1 cellular context compared by ENCODE assay signal in the genomic region with DNA sequence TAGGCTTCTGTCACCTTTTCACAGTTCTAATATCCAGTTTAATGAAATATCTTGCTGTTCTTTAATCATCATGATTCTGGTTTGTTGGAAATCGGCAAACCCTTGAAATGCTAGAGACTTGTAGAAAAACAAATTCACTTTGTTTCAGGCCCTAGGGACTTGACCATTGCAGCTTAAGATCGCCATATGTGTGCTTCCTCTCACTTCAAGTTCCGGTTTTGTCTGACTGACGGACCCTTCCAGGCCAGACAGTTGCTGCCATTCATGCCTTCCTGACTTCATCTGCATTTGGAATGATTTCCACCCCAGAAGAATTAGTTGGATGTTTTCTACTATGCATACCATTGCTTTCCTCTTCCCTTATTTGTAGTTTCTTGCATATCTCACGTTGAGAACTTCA.
TF ChIP-seq lines count a peak whose summit lies in the region.

No MANE protein-coding gene starts in this region.

TF ChIP-seq in H1, 55 proteins besides CTCF, POLR2A, EP300 and RAD21 (continued from another document):
- TF ChIP-seq JUND (IDR thresholded peaks at IDR 0.05; ENCODE audit: low read length) = no peak
- no peak for TF ChIP-seq CTBP2 (IDR thresholded peaks at IDR 0.05; ENCODE audit: borderline replicate concordance, insufficient read depth, insufficient read length, low read length)
- no peak for TF ChIP-seq KDM5A (IDR thresholded peaks at IDR 0.05; ENCODE audit: low read length)
- no peak for TF ChIP-seq CBX5 (IDR thresholded peaks at IDR 0.05; ENCODE audit: low read depth, low read length)
- no peak for TF ChIP-seq RFX5 (IDR thresholded peaks at IDR 0.05; ENCODE audit: borderline replicate concordance, low read depth, low read length)
- TF ChIP-seq TAF1 (IDR thresholded peaks at IDR 0.05; ENCODE audit: low read depth, low read length) = no peak
- no peak for TF ChIP-seq RNF2 (IDR thresholded peaks at IDR 0.05; ENCODE audit: borderline replicate concordance, low read depth, low read length, missing control alignments, poor library complexity, severe bottlenecking)
- no peak for TF ChIP-seq SIN3A (conservative IDR thresholded peaks at IDR 0.05 in 1 of 2, IDR thresholded peaks at IDR 0.05 in 1 of 2; ENCODE audit: low read depth in 1 of 2, low read length in 2 of 2)
- no peak for TF ChIP-seq CEBPB (IDR thresholded peaks at IDR 0.05; ENCODE audit: low read depth, low read length)
- TF ChIP-seq, protein P1, sequence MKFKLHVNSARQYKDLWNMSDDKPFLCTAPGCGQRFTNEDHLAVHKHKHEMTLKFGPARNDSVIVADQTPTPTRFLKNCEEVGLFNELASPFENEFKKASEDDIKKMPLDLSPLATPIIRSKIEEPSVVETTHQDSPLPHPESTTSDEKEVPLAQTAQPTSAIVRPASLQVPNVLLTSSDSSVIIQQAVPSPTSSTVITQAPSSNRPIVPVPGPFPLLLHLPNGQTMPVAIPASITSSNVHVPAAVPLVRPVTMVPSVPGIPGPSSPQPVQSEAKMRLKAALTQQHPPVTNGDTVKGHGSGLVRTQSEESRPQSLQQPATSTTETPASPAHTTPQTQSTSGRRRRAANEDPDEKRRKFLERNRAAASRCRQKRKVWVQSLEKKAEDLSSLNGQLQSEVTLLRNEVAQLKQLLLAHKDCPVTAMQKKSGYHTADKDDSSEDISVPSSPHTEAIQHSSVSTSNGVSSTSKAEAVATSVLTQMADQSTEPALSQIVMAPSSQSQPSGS (IDR thresholded peaks at IDR 0.05; ENCODE audit: low read length) = no peak
- TF ChIP-seq TEAD4 (IDR thresholded peaks at IDR 0.05; ENCODE audit: low read depth, low read length) = no peak
- TF ChIP-seq HDAC6 (IDR thresholded peaks at IDR 0.05; ENCODE audit: low read depth, low read length) = no peak
- no peak for TF ChIP-seq YY1 (IDR thresholded peaks at IDR 0.05; ENCODE audit: low read depth, low read length)
- no peak for TF ChIP-seq BACH1 (IDR thresholded peaks at IDR 0.05; ENCODE audit: low read length)
